10 cellular contexts compared by ENCODE assay signal in genomic region chr18:39842042-39842791, GRCh38.
DNase-seq lines count a peak whose midpoint lies in the region; ATAC-seq, FAIRE-seq and TF ChIP-seq lines count a peak whose summit lies in the region.
"Had no signal": no experiment of that assay in that cellular context is flagged by ENCODE, and none has a peak within 500 bp of the region (broad histone marks: within the 10 kb centered on the region; RNA-seq: fewer than 3 reads in every experiment).

No MANE protein-coding gene starts in this region.

- no peak for ATAC-seq in GM19452 (IDR thresholded peaks at IDR 0.05; ENCODE audit: unreplicated experiment)

- DNase-seq in NCI-H1436 treated with DMSO at 0.1 percent for 48 hours (lab: John Stamatoyannopoulos, UW) = peak; percentile 1
- DNase-seq in NCI-H1436 (lab: John Stamatoyannopoulos, UW) = no peak
- DNase-seq in brain microvascular endothelial cell = no peak
- DNase-seq in keratinocyte (ENCODE audit: low read depth, low spot score) = no peak
- DNase-seq in superior temporal gyrus (ENCODE audit: extremely low spot score) = peak; percentile 17
- no peak for DNase-seq in activated CD4-positive, alpha-beta T cell treated with anti-CD3 and anti-CD28 coated beads for 48 hours
- DNase-seq in RWPE1 (ENCODE audit: low spot score) = no peak
- DNase-seq: naive B cell had no signal

- no peaks in the 10 kb centered on the region for H4K20me1 ChIP-seq in keratinocyte (ENCODE audit: control insufficient read depth, extremely low read depth, insufficient read depth, low read length)

- peaks cover 20% of the 10 kb centered on the region for H3K4me1 ChIP-seq in keratinocyte (ENCODE audit: control insufficient read depth, extremely low read depth, insufficient read depth, low read length)

- H3K9ac ChIP-seq in keratinocyte (ENCODE audit: control insufficient read depth, extremely low read depth, insufficient read depth, low read length) = peak overlapping the region; percentile 50

- CTCF ChIA-PET in RWPE1 (lab: Yijun Ruan, JAX) = no interaction called here

- H3K79me2 ChIP-seq in keratinocyte (ENCODE audit: control insufficient read depth, insufficient read depth, low read length) = no peaks in the 10 kb centered on the region

- H3K4me3 ChIP-seq in brain microvascular endothelial cell (ENCODE audit: low read depth, low read length) = peak overlapping the region; percentile 61
- H3K4me3 ChIP-seq in keratinocyte (ENCODE audit: control insufficient read depth in 2 of 3, extremely low read depth in 1 of 3, insufficient read depth in 2 of 3, low read depth in 1 of 3, low read length in 3 of 3) = peak overlapping the region; percentile 38 to 65 (median 62)

- H2AFZ ChIP-seq in keratinocyte (ENCODE audit: control insufficient read depth, low read length) = peak overlapping the region; percentile 64

- peak overlapping the region; percentile 72 for H3K4me2 ChIP-seq in keratinocyte (ENCODE audit: control insufficient read depth, extremely low read depth, insufficient read depth, low read depth, low read length)

- POLR2A ChIA-PET in RWPE1 (lab: Yijun Ruan, JAX; ENCODE audit: low non-redundant PET) = no interaction called here

- no peaks in the 10 kb centered on the region for H3K9me3 ChIP-seq in keratinocyte (ENCODE audit: control insufficient read depth, low read depth, low read length)

- no peaks in the 10 kb centered on the region for H3K27me3 ChIP-seq in brain microvascular endothelial cell (replicated peaks)
- no peaks in the 10 kb centered on the region for H3K27me3 ChIP-seq in keratinocyte (ENCODE audit: control insufficient read depth, extremely low read depth, insufficient read depth, low read length)

- no peaks in the 10 kb centered on the region for H3K9me1 ChIP-seq in keratinocyte (ENCODE audit: control insufficient read depth, extremely low read depth, insufficient read depth, low read length)

- TF ChIP-seq CTCF in brain microvascular endothelial cell (IDR thresholded peaks at IDR 0.05; ENCODE audit: low read depth, low read length, missing control alignments) (no peak), keratinocyte (optimal IDR thresholded peaks at IDR 0.05 in 1 of 3, IDR thresholded peaks at IDR 0.05 in 1 of 3, conservative IDR thresholded peaks at IDR 0.05 in 1 of 3; ENCODE audit: extremely low read depth in 1 of 3, insufficient read depth in 2 of 3, low read length in 3 of 3) (no peak), RWPE1 (conservative IDR thresholded peaks at IDR 0.05; ENCODE audit: low read depth) (no peak)

- FAIRE-seq in keratinocyte (lab: Jason Lieb, UNC) = no peak
- FAIRE-seq: A204.1 had no signal

- dilution Hi-C loops in keratinocyte (cut with MboI; ENCODE audit: extremely low pct_ligation_motif_present, low sequenced_read_pairs) = no loop called here

- H3K36me3 ChIP-seq in brain microvascular endothelial cell (replicated peaks) = no peaks in the 10 kb centered on the region
- no peaks in the 10 kb centered on the region for H3K36me3 ChIP-seq in keratinocyte (ENCODE audit: control insufficient read depth in 2 of 2, extremely low read depth in 1 of 2, insufficient read depth in 2 of 2, low read length in 2 of 2)

- in situ Hi-C loops in brain microvascular endothelial cell (cut with HindIII; ENCODE audit: low pct_ligation_motif_present, low sequenced_read_pairs) = no loop called here

- H3K27ac ChIP-seq in brain microvascular endothelial cell (peak overlapping the region; percentile 93), keratinocyte (ENCODE audit: control insufficient read depth, insufficient read depth, low read length) (no peak overlapping the region), RWPE1 (no peak overlapping the region)

Comparison
In these comparisons a context has a peak if more than half of its experiments do, and no peak if none do; other contexts are left out.
1. DNase-seq: peak in NCI-H1436 treated with DMSO at 0.1 percent for 48 hours (single experiment) and superior temporal gyrus (single experiment); none in NCI-H1436 (single experiment), brain microvascular endothelial cell (single experiment), keratinocyte (single experiment), activated CD4-positive, alpha-beta T cell treated with anti-CD3 and anti-CD28 coated beads for 48 hours (single experiment) and RWPE1 (single experiment).